In genomic region chr12:128970941-128971340, GRCh38 we compare ENCODE assay signal across 16 cellular contexts.
"Had no signal": no experiment of that assay in that cellular context is flagged by ENCODE, and none has a peak within 500 bp of the region (broad histone marks: within the 10 kb centered on the region; RNA-seq: fewer than 3 reads in every experiment).

No MANE protein-coding gene starts in this region.

- H3K4me3 ChIP-seq: esophagus muscularis mucosa, prostate gland, thoracic aorta had no signal

- H3K36me3 Mint-ChIP-seq: activated naive CD8-positive, alpha-beta T cell; naive thymus-derived CD8-positive, alpha-beta T cell had no signal

- ATAC-seq: activated T-cell treated with anti-CD3 and anti-CD28 coated beads, Interleukin-2, amount 50 U/mL, for 4 hours; left colon; naive thymus-derived CD8-positive, alpha-beta T cell had no signal

- H3K9me3 ChIP-seq: esophagus muscularis mucosa, prostate gland, thoracic aorta had no signal

- H3K9me3 Mint-ChIP-seq: activated T-cell treated with anti-CD3 and anti-CD28 coated beads, Interleukin-2, amount 50 U/mL, for 4 hours; naive thymus-derived CD8-positive, alpha-beta T cell; stimulated activated naive CD8-positive, alpha-beta T cell treated with anti-CD3 and anti-CD28 coated beads, Interleukin-15, Interleukin-2, amounts not matched to agents 100 ng/mL and 50 ng/mL, for 24 hours had no signal

- H3K4me3 Mint-ChIP-seq: activated naive CD8-positive, alpha-beta T cell; activated T-cell treated with anti-CD3 and anti-CD28 coated beads, Interleukin-2, amount 50 U/mL, for 4 hours; naive thymus-derived CD8-positive, alpha-beta T cell; stimulated activated naive CD8-positive, alpha-beta T cell treated with anti-CD3 and anti-CD28 coated beads, Interleukin-15, Interleukin-2, amounts not matched to agents 100 ng/mL and 50 ng/mL, for 24 hours had no signal

- H3K4me1 ChIP-seq: prostate gland had no signal

- DNase-seq: activated CD4-positive, alpha-beta T cell treated with anti-CD3 and anti-CD28 coated beads, Interleukin-2, amount 50 U/mL, for 48 hours; activated gamma-delta T cell; activated T-cell treated with anti-CD3 and anti-CD28 coated beads, Interleukin-2, amount 50 U/mL, for 4 hours; amygdala; brain microvascular endothelial cell; left colon; naive thymus-derived CD8-positive, alpha-beta T cell; stimulated activated CD4-positive, alpha-beta T cell treated with anti-CD3 and anti-CD28 coated beads, Interleukin-12 subunit alpha, Interleukin-12 subunit beta, amount 100 ng/mL, for 4 hours; stimulated activated CD4-positive, alpha-beta T cell treated with anti-CD3 and anti-CD28 coated beads, Interleukin-4, amount 100 ng/mL, for 1 hour; stimulated activated CD8-positive, alpha-beta memory T cell treated with anti-CD3 and anti-CD28 coated beads, Interleukin-4, amount 100 ng/mL, for 48 hours; T-helper 2 cell had no signal

- H3K27ac ChIP-seq: brain microvascular endothelial cell, esophagus muscularis mucosa, prostate gland, thoracic aorta had no signal

- H3K36me3 ChIP-seq: brain microvascular endothelial cell, esophagus muscularis mucosa, prostate gland, thoracic aorta had no signal

- H3K27ac Mint-ChIP-seq: activated naive CD8-positive, alpha-beta T cell; stimulated activated naive CD8-positive, alpha-beta T cell treated with anti-CD3 and anti-CD28 coated beads, Interleukin-15, Interleukin-2, amounts not matched to agents 100 ng/mL and 50 ng/mL, for 24 hours had no signal
